8 cellular contexts compared by ENCODE assay signal in genomic region chr7:117124585-117125220, GRCh38.
DNase-seq lines count a peak whose midpoint lies in the region; ATAC-seq, FAIRE-seq and TF ChIP-seq lines count a peak whose summit lies in the region.

No MANE protein-coding gene starts in this region.

- H3K27me3 ChIP-seq in HCT116 (ENCODE audit: insufficient read depth, low read length) (no peaks in the 10 kb centered on the region), MM.1S (replicated peaks; ENCODE audit: insufficient read depth, low read length) (no peaks in the 10 kb centered on the region)

- H3K79me2 ChIP-seq in HCT116 (ENCODE audit: insufficient read depth, low read length): no peaks in the 10 kb centered on the region
- no peaks in the 10 kb centered on the region for H3K79me2 ChIP-seq in MM.1S (ENCODE audit: low read length)

- peak; percentile 97 for ATAC-seq in HCT116
- ATAC-seq in activated CD4-positive, CD25-positive, alpha-beta regulatory T cell treated with anti-CD3 and anti-CD28 coated beads, Interleukin-2, amount 50 U/mL, for 24 hours: peak; percentile 91 to 95
- ATAC-seq in effector memory CD8-positive, alpha-beta T cell (replicated peaks): peak; percentile 88

- CTCF ChIA-PET in HCT116 (lab: Charles Lee): interaction anchor here (1.0 to 3.2 kb wide), 4 partner anchors 9 to 140 kb away, joined by 3 to 18 read pairs (median 12); no protein-coding TSS in a partner anchor

- no peaks in the 10 kb centered on the region for H3K27me3 Mint-ChIP-seq in effector memory CD8-positive, alpha-beta T cell

- no peaks in the 10 kb centered on the region for H3K9me3 ChIP-seq in HCT116 (ENCODE audit: control insufficient read depth in 1 of 2, insufficient read depth in 1 of 2, low read depth in 1 of 2, low read length in 2 of 2)
- no peaks in the 10 kb centered on the region for H3K9me3 ChIP-seq in MM.1S (replicated peaks; ENCODE audit: insufficient read depth, low read length)

- no peaks in the 10 kb centered on the region for H3K9me2 ChIP-seq in HCT116 (ENCODE audit: insufficient read depth)
- H3K9me2 ChIP-seq in MM.1S (replicated peaks; ENCODE audit: insufficient read depth, low read length): no peaks in the 10 kb centered on the region

- H3K4me3 ChIP-seq in HCT116 (replicated peaks in 1 of 2; ENCODE audit: low read depth in 1 of 2, low read length in 2 of 2) (no peak overlapping the region; a peak in 1 of 4 replicates), MM.1S (ENCODE audit: low read length) (no peak overlapping the region)

- TF ChIP-seq RAD21 in HCT116 (IDR thresholded peaks at IDR 0.05; ENCODE audit: low read depth): 0 out of 2 replicates have a peak, but pooled peaks have one; percentile 2

- H3F3A ChIP-seq in MM.1S (ENCODE audit: insufficient read depth, low read length): peaks cover 8% of the 10 kb centered on the region

- H3K36me3 ChIP-seq in HCT116 (ENCODE audit: control insufficient read depth in 1 of 2, insufficient read depth in 2 of 2, low read length in 2 of 2) (no peaks in the 10 kb centered on the region), MM.1S (replicated peaks; ENCODE audit: insufficient read depth, low read length) (no peaks in the 10 kb centered on the region)

- DNase-seq in GM12892 (ENCODE audit: insufficient read length) (no peak), HCT116 (ENCODE audit: low read depth, low spot score) (peak; percentile 90), MM.1S (peak; percentile 98), non-pigmented ciliary epithelial cell (ENCODE audit: low read depth) (peak; percentile 96), cerebellum (ENCODE audit: low spot score) (no peak), putamen (ENCODE audit: low spot score) (no peak)
- peak; percentile 9 to 40 (median 31) for DNase-seq in effector memory CD8-positive, alpha-beta T cell

- peak; percentile 80 for FAIRE-seq in GM12892 (lab: Jason Lieb, UNC)

- intact Hi-C loops in HCT116 (cut with micrococcal nuclease): loop anchor here (5.0 kb wide), 1 partner anchor 952 kb away; no protein-coding TSS in a partner anchor

- TF ChIP-seq POLR2A in GM12892 (IDR thresholded peaks at IDR 0.05; ENCODE audit: low read depth, low read length) (no peak), HCT116 (IDR thresholded peaks at IDR 0.05; ENCODE audit: borderline replicate concordance, extremely low read depth, insufficient read depth, insufficient read length) (no peak)

- no peak for TF ChIP-seq CTCF in HCT116 (IDR thresholded peaks at IDR 0.05 in 2 of 3, conservative IDR thresholded peaks at IDR 0.05 in 1 of 3; ENCODE audit: borderline replicate concordance in 1 of 3, insufficient read depth in 1 of 3, low read depth in 2 of 3, low read length in 2 of 3)
- TF ChIP-seq CTCF in MM.1S (IDR thresholded peaks at IDR 0.05; ENCODE audit: low read length): no peak

- H3K27ac ChIP-seq in HCT116 (ENCODE audit: low read depth, low read length) (no peak overlapping the region; the same call in 1 of the 2 replicates), MM.1S (ENCODE audit: low read length) (no peak overlapping the region)

- no TSS peak for BruUV-seq in HCT116 (replicated peaks; lab: Mats Ljungman, UMichigan)

- H3K4me1 ChIP-seq in HCT116 (ENCODE audit: control insufficient read depth in 1 of 2, insufficient read depth in 2 of 2, low read length in 2 of 2) (peaks cover 13 to 18% of the 10 kb centered on the region in 2 experiments), MM.1S (ENCODE audit: low read length) (peaks cover 11% of the 10 kb centered on the region)

- H3K4me2 ChIP-seq in HCT116 (ENCODE audit: low read length): peak overlapping the region; percentile 52
- peak overlapping the region; percentile 7; the same call in 1 of the 2 replicates for H3K4me2 ChIP-seq in MM.1S (ENCODE audit: low read depth, low read length)

- H3K9ac ChIP-seq in HCT116 (ENCODE audit: low read length) (no peak overlapping the region), MM.1S (ENCODE audit: low read length) (no peak overlapping the region)

- H2AFZ ChIP-seq in HCT116 (ENCODE audit: low read depth, low read length, poor library complexity, severe bottlenecking) (no peak overlapping the region), MM.1S (ENCODE audit: low read length) (no peak overlapping the region)

- no peaks in the 10 kb centered on the region for H3K4me1 Mint-ChIP-seq in effector memory CD8-positive, alpha-beta T cell (ENCODE audit: low read depth in 2 of 2)

- H3K9me3 Mint-ChIP-seq in effector memory CD8-positive, alpha-beta T cell: no peaks in the 10 kb centered on the region

- RAD21 ChIA-PET in HCT116 (lab: Charles Lee; ENCODE audit: low non-redundant PET in 1 of 2, low total read pairs in 2 of 2, uncharacterized antibody in 2 of 2, unreplicated experiment in 2 of 2): no interaction called here

- no peaks in the 10 kb centered on the region for H4K20me1 ChIP-seq in HCT116 (ENCODE audit: insufficient read depth)
- no peaks in the 10 kb centered on the region for H4K20me1 ChIP-seq in MM.1S (ENCODE audit: insufficient read depth, low read length)

- no peak overlapping the region for H3K4me3 Mint-ChIP-seq in effector memory CD8-positive, alpha-beta T cell

- no peaks in the 10 kb centered on the region for H3K36me3 Mint-ChIP-seq in effector memory CD8-positive, alpha-beta T cell (ENCODE audit: insufficient read depth)

- H3K27ac Mint-ChIP-seq in effector memory CD8-positive, alpha-beta T cell: no peak overlapping the region

- POLR2A ChIA-PET in HCT116 (lab: Charles Lee): no interaction called here

TF ChIP-seq in HCT116, 20 proteins besides CTCF, POLR2A, EP300 and RAD21 (continues in another document):
- TF ChIP-seq EZH2 (IDR thresholded peaks at IDR 0.05) (no peak), SRF (IDR thresholded peaks at IDR 0.05; ENCODE audit: low read depth) (0 out of 2 replicates have a peak, but pooled peaks have one; percentile 37), ZNF274 (IDR thresholded peaks at IDR 0.05; ENCODE audit: low read depth, low read length) (no peak), JUND (IDR thresholded peaks at IDR 0.05) (peak; percentile 85), POLR2AphosphoS5 (IDR thresholded peaks at IDR 0.05; ENCODE audit: low read depth, low read length) (peak; percentile 61; the same call in 1 of the 2 replicates), EZH2phosphoT487 (IDR thresholded peaks at IDR 0.05; ENCODE audit: borderline replicate concordance) (no peak), ZFX (IDR thresholded peaks at IDR 0.05) (no peak), REST (IDR thresholded peaks at IDR 0.05; ENCODE audit: low read depth) (no peak), EGR1 (IDR thresholded peaks at IDR 0.05; ENCODE audit: low read depth) (0 out of 2 replicates have a peak, but pooled peaks have one; percentile 21), ATF3 (IDR thresholded peaks at IDR 0.05) (no peak), FOSL1 (IDR thresholded peaks at IDR 0.05; ENCODE audit: low read depth) (peak; percentile 80), MAX (IDR thresholded peaks at IDR 0.05) (peak; percentile 34; the same call in 1 of the 2 replicates), TCF7L2 (IDR thresholded peaks at IDR 0.05; ENCODE audit: borderline replicate concordance, extremely low read depth, insufficient read depth, insufficient read length) (no peak), ELF1 (IDR thresholded peaks at IDR 0.05; ENCODE audit: borderline replicate concordance, low read depth) (no peak), SP1 (IDR thresholded peaks at IDR 0.05; ENCODE audit: low read depth) (peak; percentile 70), CBX3 (IDR thresholded peaks at IDR 0.05; ENCODE audit: low read depth) (peak; percentile 87; the same call in 1 of the 2 replicates), YY1 (IDR thresholded peaks at IDR 0.05; ENCODE audit: extremely low read depth, insufficient replicate concordance, low read depth, low read length) (no peak)

Comparison
In these comparisons a context has a peak if more than half of its experiments do, and no peak if none do; other contexts are left out.
1. DNase-seq: peak in HCT116 (single experiment), MM.1S (single experiment), effector memory CD8-positive, alpha-beta T cell (3 of 3) and non-pigmented ciliary epithelial cell (single experiment); none in GM12892 (single experiment), cerebellum (single experiment) and putamen (single experiment).
2. Peak in every context shown above with its lines, with median percentiles within 50 percentile points of each other: ATAC-seq.